9 cellular contexts compared by ENCODE assay signal in genomic region chr22:40491990-40492631, GRCh38.
A peak's percentile ranks its signal among the peaks of the same experiment; 100 is the strongest.
DNase-seq lines count a peak whose midpoint lies in the region; ATAC-seq and TF ChIP-seq lines count a peak whose summit lies in the region.
"Had no signal": no experiment of that assay in that cellular context is flagged by ENCODE, and none has a peak within 500 bp of the region (broad histone marks: within the 10 kb centered on the region; RNA-seq: fewer than 3 reads in every experiment).

No MANE protein-coding gene starts in this region.

- no peaks in the 10 kb centered on the region for H3K27me3 ChIP-seq in mucosa of rectum (ENCODE audit: control insufficient read depth in 2 of 2, insufficient read depth in 2 of 2, low read length in 2 of 2)

- peak; percentile 74 for ATAC-seq in GM21515 (IDR thresholded peaks at IDR 0.05; ENCODE audit: unreplicated experiment)
- ATAC-seq in central memory CD8-positive, alpha-beta T cell (replicated peaks; ENCODE audit: extremely low read depth, poor library complexity, severe bottlenecking), result peak; percentile 64

- DNase-seq in GM12864 (ENCODE audit: low read depth) (peak; percentile 91), posterior vena cava (ENCODE audit: low spot score) (no peak), NCI-H187 (lab: John Stamatoyannopoulos, UW) (no peak), activated gamma-delta T cell treated with Interleukin-2 at 50 U/mL for 16 hours (no peak)
- DNase-seq in central memory CD8-positive, alpha-beta T cell (ENCODE audit: low spot score in 2 of 2), result no peak

- intact Hi-C loops in posterior vena cava (cut with DNase I), result no loop called here

- H3K4me3 ChIP-seq in GM12864 (ENCODE audit: low read depth, low read length) (no peak overlapping the region; the same call in 1 of the 2 replicates), mucosa of rectum (ENCODE audit: low read length in 2 of 2) (peak overlapping the region in 1 of 2 donors; percentile 1)

- peak overlapping the region; percentile 15 to 65 for H3K27ac ChIP-seq in mucosa of rectum (ENCODE audit: low read depth in 2 of 2, low read length in 2 of 2)

- no peaks in the 10 kb centered on the region for H3K9me3 Mint-ChIP-seq in IgD-negative memory B cell
- H3K9me3 Mint-ChIP-seq in central memory CD8-positive, alpha-beta T cell, result no peaks in the 10 kb centered on the region
- H3K9me3 Mint-ChIP-seq: neural crest cell had no signal

- H3K9ac ChIP-seq in mucosa of rectum (ENCODE audit: low read depth in 1 of 2, low read length in 2 of 2), result no peak overlapping the region

- H3K4me3 Mint-ChIP-seq in IgD-negative memory B cell, result peak overlapping the region in 3 of 4 donors; percentile 23 to 91 (median 41)
- H3K4me3 Mint-ChIP-seq in central memory CD8-positive, alpha-beta T cell, result no peak overlapping the region
- H3K4me3 Mint-ChIP-seq: neural crest cell had no signal

- H3K27ac Mint-ChIP-seq in IgD-negative memory B cell, result peak overlapping the region; percentile 93 to 98 (median 93)
- no peak overlapping the region for H3K27ac Mint-ChIP-seq in central memory CD8-positive, alpha-beta T cell (ENCODE audit: low read depth)

- no peak for TF ChIP-seq CTCF in GM12864 (IDR thresholded peaks at IDR 0.05; ENCODE audit: low read depth, low read length, missing control alignments)

- H3K4me1 ChIP-seq in mucosa of rectum (ENCODE audit: control insufficient read depth in 2 of 2, insufficient read depth in 2 of 2, low read length in 2 of 2), result peaks cover 2 to 12% of the 10 kb centered on the region in 2 donors

- no peaks in the 10 kb centered on the region for H3K36me3 Mint-ChIP-seq in IgD-negative memory B cell
- peaks cover 1% of the 10 kb centered on the region for H3K36me3 Mint-ChIP-seq in central memory CD8-positive, alpha-beta T cell (ENCODE audit: insufficient read depth)

- no peaks in the 10 kb centered on the region for H3K36me3 ChIP-seq in mucosa of rectum (ENCODE audit: control insufficient read depth in 2 of 2, insufficient read depth in 2 of 2, low read length in 2 of 2)

- H3K9me3 ChIP-seq in mucosa of rectum (ENCODE audit: control insufficient read depth in 2 of 2, low read length in 2 of 2), result no peaks in the 10 kb centered on the region

- peaks cover 2% of the 10 kb centered on the region for H3K27me3 Mint-ChIP-seq in IgD-negative memory B cell
- H3K27me3 Mint-ChIP-seq in central memory CD8-positive, alpha-beta T cell, result no peaks in the 10 kb centered on the region

- peaks cover 27 to 38% (median 37%) of the 10 kb centered on the region in 3 donors for H3K4me1 Mint-ChIP-seq in IgD-negative memory B cell
- H3K4me1 Mint-ChIP-seq in central memory CD8-positive, alpha-beta T cell, result peaks cover 36% of the 10 kb centered on the region
